Comparison of ENCODE assay signal across 1 cellular context in the genomic region with DNA sequence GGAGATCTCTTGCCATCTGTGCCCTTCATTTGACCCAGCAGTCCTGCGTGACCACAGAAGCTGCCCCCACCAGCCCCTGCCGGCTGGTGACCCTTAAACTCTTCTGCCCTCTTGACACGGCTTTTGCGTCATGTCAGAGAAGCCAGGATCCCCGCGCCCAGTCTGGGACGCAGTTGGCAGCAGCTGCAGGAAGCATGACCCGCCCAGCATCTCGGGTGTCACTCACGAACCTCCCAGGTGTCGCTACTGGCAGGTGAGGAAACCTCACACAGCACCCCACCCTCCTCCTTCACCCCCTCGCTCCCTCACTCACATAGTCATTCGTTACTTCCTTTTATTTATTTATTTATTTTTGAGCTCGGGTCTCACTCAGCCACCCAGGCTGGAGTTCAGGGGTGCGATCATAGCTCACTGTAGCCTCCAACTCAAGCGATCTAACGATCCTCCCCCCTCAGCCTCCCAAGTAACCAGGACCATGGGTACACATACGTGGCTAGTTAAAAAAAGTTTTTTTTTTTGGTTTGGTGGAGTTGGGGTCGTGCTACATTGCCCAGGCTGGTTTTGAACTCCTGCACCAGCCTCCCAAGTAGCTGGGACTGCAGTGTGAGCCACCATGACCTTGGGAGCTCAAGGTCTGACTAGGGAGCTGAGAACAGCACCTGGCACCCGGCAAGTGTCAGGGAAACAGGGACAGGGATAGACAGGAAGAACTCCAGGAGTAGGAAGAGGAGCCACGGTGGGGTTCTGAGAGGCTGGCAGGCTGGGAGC.
TF ChIP-seq lines count a peak whose summit lies in the region.

No MANE protein-coding gene starts in this region.

TF ChIP-seq in HepG2, 621 proteins besides CTCF, POLR2A, EP300 and RAD21 (continued from another document):
- TF ChIP-seq KIAA2018 (CRISPR knock-in tag; IDR thresholded peaks at IDR 0.05; ENCODE audit: borderline replicate concordance) = 0 out of 2 replicates have a peak, but pooled peaks have one; percentile 44
- TF ChIP-seq MEIS1 (CRISPR knock-in tag; IDR thresholded peaks at IDR 0.05; ENCODE audit: borderline replicate concordance) = no peak
- 0 out of 2 replicates have a peak, but pooled peaks have one; percentile 24 for TF ChIP-seq ZNF616 (CRISPR knock-in tag; IDR thresholded peaks at IDR 0.05; ENCODE audit: low read depth)
- TF ChIP-seq MYNN (CRISPR knock-in tag; IDR thresholded peaks at IDR 0.05; ENCODE audit: low read depth) = no peak
- TF ChIP-seq ATAD3A (CRISPR knock-in tag; IDR thresholded peaks at IDR 0.05) = no peak
- no peak for TF ChIP-seq ZSCAN25 (CRISPR knock-in tag; IDR thresholded peaks at IDR 0.05)
- no peak for TF ChIP-seq ZC3H13 (CRISPR knock-in tag; IDR thresholded peaks at IDR 0.05)
- TF ChIP-seq ZNF883 (CRISPR knock-in tag; IDR thresholded peaks at IDR 0.05; ENCODE audit: not compliant biosample characterization) = peak; percentile 22
- TF ChIP-seq CENPT (CRISPR knock-in tag; IDR thresholded peaks at IDR 0.05; ENCODE audit: low read depth) = no peak
- no peak for TF ChIP-seq KLF13 (CRISPR knock-in tag; IDR thresholded peaks at IDR 0.05)
- TF ChIP-seq ZNF547 (CRISPR knock-in tag; IDR thresholded peaks at IDR 0.05) = no peak
- no peak for TF ChIP-seq ZNF230 (CRISPR knock-in tag; IDR thresholded peaks at IDR 0.05)
- 0 out of 2 replicates have a peak, but pooled peaks have one; percentile 13 for TF ChIP-seq ARID4A (CRISPR knock-in tag; IDR thresholded peaks at IDR 0.05; ENCODE audit: borderline replicate concordance)
- no peak for TF ChIP-seq NCOA2 (CRISPR knock-in tag; IDR thresholded peaks at IDR 0.05)
- no peak for TF ChIP-seq SMC3 (IDR thresholded peaks at IDR 0.05; ENCODE audit: low read length)
- TF ChIP-seq, protein P1, sequence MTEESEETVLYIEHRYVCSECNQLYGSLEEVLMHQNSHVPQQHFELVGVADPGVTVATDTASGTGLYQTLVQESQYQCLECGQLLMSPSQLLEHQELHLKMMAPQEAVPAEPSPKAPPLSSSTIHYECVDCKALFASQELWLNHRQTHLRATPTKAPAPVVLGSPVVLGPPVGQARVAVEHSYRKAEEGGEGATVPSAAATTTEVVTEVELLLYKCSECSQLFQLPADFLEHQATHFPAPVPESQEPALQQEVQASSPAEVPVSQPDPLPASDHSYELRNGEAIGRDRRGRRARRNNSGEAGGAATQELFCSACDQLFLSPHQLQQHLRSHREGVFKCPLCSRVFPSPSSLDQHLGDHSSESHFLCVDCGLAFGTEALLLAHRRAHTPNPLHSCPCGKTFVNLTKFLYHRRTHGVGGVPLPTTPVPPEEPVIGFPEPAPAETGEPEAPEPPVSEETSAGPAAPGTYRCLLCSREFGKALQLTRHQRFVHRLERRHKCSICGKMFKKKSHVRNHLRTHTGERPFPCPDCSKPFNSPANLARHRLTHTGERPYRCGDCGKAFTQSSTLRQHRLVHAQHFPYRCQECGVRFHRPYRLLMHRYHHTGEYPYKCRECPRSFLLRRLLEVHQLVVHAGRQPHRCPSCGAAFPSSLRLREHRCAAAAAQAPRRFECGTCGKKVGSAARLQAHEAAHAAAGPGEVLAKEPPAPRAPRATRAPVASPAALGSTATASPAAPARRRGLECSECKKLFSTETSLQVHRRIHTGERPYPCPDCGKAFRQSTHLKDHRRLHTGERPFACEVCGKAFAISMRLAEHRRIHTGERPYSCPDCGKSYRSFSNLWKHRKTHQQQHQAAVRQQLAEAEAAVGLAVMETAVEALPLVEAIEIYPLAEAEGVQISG (CRISPR knock-in tag; IDR thresholded peaks at IDR 0.05) = no peak
- TF ChIP-seq ZNF235 (CRISPR knock-in tag; IDR thresholded peaks at IDR 0.05; ENCODE audit: borderline replicate concordance) = no peak
- no peak for TF ChIP-seq BORCS8-MEF2B (CRISPR knock-in tag; IDR thresholded peaks at IDR 0.05)
- TF ChIP-seq ZMYM3 (CRISPR knock-in tag; IDR thresholded peaks at IDR 0.05) = peak; percentile 81
- no peak for TF ChIP-seq TCF7 (IDR thresholded peaks at IDR 0.05; ENCODE audit: low read depth)
- no peak for TF ChIP-seq ZNF660 (CRISPR knock-in tag; IDR thresholded peaks at IDR 0.05; ENCODE audit: borderline replicate concordance, low read depth)
- TF ChIP-seq ZNF770 (CRISPR knock-in tag; IDR thresholded peaks at IDR 0.05) = peak; percentile 60; the same call in 1 of the 2 replicates
- TF ChIP-seq SNRNP70 (IDR thresholded peaks at IDR 0.05; ENCODE audit: low read depth, low read length) = no peak
- TF ChIP-seq ZKSCAN5 (CRISPR knock-in tag; IDR thresholded peaks at IDR 0.05) = no peak
